2 cellular contexts compared by ENCODE assay signal in the genomic region with DNA sequence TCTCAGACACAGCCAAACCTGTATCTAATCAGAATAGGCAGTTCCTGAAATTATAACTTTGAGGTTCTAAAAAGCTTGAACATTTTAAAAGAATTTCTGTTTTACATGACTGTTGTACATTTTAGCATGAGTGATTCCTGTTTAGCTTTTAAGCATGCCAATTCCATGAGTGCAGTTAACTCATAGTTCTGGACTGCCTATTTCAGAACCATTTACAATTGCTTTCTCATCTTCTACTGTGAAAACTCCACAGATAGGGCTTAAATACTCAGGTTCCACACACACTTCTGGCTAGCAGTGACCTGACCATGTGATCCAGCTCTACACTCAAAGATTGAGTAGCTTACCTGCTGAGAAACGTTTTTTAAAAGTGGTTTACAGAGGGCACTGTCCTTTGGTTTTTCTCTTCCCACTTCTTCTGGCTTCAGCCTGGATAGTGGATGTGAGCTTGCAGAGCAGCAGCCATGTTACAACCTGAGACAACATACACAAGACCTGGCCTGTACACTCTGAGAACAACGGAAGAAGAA.
TF ChIP-seq lines count a peak whose summit lies in the region.

No MANE protein-coding gene starts in this region.

TF ChIP-seq in A549, 52 proteins besides CTCF, POLR2A, EP300 and RAD21:
- TF ChIP-seq KDM1A (IDR thresholded peaks at IDR 0.05; ENCODE audit: low read depth), result no peak
- no peak for TF ChIP-seq CEBPB (IDR thresholded peaks at IDR 0.05)
- TF ChIP-seq, protein P1, sequence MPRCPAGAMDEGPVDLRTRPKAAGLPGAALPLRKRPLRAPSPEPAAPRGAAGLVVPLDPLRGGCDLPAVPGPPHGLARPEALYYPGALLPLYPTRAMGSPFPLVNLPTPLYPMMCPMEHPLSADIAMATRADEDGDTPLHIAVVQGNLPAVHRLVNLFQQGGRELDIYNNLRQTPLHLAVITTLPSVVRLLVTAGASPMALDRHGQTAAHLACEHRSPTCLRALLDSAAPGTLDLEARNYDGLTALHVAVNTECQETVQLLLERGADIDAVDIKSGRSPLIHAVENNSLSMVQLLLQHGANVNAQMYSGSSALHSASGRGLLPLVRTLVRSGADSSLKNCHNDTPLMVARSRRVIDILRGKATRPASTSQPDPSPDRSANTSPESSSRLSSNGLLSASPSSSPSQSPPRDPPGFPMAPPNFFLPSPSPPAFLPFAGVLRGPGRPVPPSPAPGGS (IDR thresholded peaks at IDR 0.05), result no peak
- TF ChIP-seq, protein P2, sequence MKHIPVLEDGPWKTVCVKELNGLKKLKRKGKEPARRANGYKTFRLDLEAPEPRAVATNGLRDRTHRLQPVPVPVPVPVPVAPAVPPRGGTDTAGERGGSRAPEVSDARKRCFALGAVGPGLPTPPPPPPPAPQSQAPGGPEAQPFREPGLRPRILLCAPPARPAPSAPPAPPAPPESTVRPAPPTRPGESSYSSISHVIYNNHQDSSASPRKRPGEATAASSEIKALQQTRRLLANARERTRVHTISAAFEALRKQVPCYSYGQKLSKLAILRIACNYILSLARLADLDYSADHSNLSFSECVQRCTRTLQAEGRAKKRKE (CRISPR knock-in tag; IDR thresholded peaks at IDR 0.05; ENCODE audit: low read depth), result no peak
- TF ChIP-seq, protein P3, sequence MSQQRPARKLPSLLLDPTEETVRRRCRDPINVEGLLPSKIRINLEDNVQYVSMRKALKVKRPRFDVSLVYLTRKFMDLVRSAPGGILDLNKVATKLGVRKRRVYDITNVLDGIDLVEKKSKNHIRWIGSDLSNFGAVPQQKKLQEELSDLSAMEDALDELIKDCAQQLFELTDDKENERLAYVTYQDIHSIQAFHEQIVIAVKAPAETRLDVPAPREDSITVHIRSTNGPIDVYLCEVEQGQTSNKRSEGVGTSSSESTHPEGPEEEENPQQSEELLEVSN (IDR thresholded peaks at IDR 0.05; ENCODE audit: borderline replicate concordance, low read depth), result no peak
- no peak for TF ChIP-seq CHD2 (IDR thresholded peaks at IDR 0.05; ENCODE audit: low read length, partially characterized antibody)
- no peak for TF ChIP-seq JUN (IDR thresholded peaks at IDR 0.05)
- no peak for TF ChIP-seq MAFK (IDR thresholded peaks at IDR 0.05; ENCODE audit: partially characterized antibody)
- TF ChIP-seq, protein P4, sequence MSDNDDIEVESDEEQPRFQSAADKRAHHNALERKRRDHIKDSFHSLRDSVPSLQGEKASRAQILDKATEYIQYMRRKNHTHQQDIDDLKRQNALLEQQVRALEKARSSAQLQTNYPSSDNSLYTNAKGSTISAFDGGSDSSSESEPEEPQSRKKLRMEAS (IDR thresholded peaks at IDR 0.05), result no peak
- TF ChIP-seq MYC (IDR thresholded peaks at IDR 0.05; ENCODE audit: borderline replicate concordance, low read length), result no peak
- no peak for TF ChIP-seq NPAS2 (CRISPR knock-in tag; IDR thresholded peaks at IDR 0.05; ENCODE audit: borderline replicate concordance)
- no peak for TF ChIP-seq JUNB (IDR thresholded peaks at IDR 0.05)
- TF ChIP-seq SREBF2 (IDR thresholded peaks at IDR 0.05), result no peak
- TF ChIP-seq, protein P5, sequence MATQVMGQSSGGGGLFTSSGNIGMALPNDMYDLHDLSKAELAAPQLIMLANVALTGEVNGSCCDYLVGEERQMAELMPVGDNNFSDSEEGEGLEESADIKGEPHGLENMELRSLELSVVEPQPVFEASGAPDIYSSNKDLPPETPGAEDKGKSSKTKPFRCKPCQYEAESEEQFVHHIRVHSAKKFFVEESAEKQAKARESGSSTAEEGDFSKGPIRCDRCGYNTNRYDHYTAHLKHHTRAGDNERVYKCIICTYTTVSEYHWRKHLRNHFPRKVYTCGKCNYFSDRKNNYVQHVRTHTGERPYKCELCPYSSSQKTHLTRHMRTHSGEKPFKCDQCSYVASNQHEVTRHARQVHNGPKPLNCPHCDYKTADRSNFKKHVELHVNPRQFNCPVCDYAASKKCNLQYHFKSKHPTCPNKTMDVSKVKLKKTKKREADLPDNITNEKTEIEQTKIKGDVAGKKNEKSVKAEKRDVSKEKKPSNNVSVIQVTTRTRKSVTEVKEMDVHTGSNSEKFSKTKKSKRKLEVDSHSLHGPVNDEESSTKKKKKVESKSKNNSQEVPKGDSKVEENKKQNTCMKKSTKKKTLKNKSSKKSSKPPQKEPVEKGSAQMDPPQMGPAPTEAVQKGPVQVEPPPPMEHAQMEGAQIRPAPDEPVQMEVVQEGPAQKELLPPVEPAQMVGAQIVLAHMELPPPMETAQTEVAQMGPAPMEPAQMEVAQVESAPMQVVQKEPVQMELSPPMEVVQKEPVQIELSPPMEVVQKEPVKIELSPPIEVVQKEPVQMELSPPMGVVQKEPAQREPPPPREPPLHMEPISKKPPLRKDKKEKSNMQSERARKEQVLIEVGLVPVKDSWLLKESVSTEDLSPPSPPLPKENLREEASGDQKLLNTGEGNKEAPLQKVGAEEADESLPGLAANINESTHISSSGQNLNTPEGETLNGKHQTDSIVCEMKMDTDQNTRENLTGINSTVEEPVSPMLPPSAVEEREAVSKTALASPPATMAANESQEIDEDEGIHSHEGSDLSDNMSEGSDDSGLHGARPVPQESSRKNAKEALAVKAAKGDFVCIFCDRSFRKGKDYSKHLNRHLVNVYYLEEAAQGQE (IDR thresholded peaks at IDR 0.05), result no peak
- no peak for TF ChIP-seq CHD4 (IDR thresholded peaks at IDR 0.05; ENCODE audit: borderline replicate concordance)
- no peak for TF ChIP-seq HDAC2 (IDR thresholded peaks at IDR 0.05)
- no peak for TF ChIP-seq ZNF302 (CRISPR knock-in tag; IDR thresholded peaks at IDR 0.05)
- TF ChIP-seq ZFP36 (IDR thresholded peaks at IDR 0.05; ENCODE audit: borderline replicate concordance, partially characterized antibody), result no peak
- TF ChIP-seq, protein P6, sequence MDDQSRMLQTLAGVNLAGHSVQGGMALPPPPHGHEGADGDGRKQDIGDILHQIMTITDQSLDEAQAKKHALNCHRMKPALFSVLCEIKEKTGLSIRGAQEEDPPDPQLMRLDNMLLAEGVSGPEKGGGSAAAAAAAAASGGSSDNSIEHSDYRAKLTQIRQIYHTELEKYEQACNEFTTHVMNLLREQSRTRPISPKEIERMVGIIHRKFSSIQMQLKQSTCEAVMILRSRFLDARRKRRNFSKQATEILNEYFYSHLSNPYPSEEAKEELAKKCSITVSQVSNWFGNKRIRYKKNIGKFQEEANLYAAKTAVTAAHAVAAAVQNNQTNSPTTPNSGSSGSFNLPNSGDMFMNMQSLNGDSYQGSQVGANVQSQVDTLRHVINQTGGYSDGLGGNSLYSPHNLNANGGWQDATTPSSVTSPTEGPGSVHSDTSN (IDR thresholded peaks at IDR 0.05), result no peak
TF ChIP-seq in A549: peak in this region for 0.

TF ChIP-seq in IMR-90, 13 proteins besides CTCF, POLR2A, EP300 and RAD21:
- TF ChIP-seq BHLHE40 (IDR thresholded peaks at IDR 0.05; ENCODE audit: low read depth, low read length), result no peak
- TF ChIP-seq NFE2L2 (IDR thresholded peaks at IDR 0.05; ENCODE audit: low read depth, low read length), result no peak
- no peak for TF ChIP-seq RFX5 (IDR thresholded peaks at IDR 0.05; ENCODE audit: low read depth, low read length)
- no peak for TF ChIP-seq MAFK (IDR thresholded peaks at IDR 0.05; ENCODE audit: low read depth, low read length)
